ENCODE assay signal across 9 cellular contexts in the genomic region with DNA sequence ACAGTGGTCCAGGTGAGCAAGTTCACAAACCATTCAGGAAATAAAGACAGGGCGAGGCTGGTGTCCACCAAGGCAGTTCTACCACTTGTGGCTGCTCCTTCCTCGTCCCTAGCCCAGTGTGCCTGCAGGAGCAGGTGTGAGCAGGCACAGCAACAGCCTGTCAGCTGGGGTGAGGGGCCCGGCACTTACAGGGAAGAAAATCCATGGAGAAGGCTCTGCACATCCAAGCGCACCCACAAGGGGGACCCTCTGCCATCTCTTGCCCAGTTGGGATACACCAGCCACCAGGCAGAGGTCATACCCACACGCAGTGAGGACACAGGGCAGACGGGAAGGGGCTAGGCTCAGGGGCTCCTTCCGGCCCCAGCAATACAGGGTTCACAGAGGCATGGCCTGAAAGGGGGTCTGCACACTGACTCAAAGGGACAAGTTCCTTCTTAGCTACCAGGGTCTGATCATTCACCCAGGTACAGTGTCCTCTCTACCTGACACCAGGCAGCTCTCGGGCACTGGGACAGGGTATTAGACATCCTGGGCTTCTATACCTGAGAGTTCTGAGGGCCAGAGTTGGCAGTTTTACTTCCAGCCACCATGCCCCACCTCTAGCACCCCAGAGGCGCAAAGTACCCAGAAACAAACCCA. TPM values are rescaled to one million over a fixed set of nuclear protein-coding genes. Genes with fewer than 3 reads are reported as not detected.
DNase-seq lines count a peak whose midpoint lies in the region; ATAC-seq, FAIRE-seq and TF ChIP-seq lines count a peak whose summit lies in the region.
"Had no signal": no experiment of that assay in that cellular context is flagged by ENCODE, and none has a peak within 500 bp of the region (broad histone marks: within the 10 kb centered on the region; RNA-seq: fewer than 3 reads in every experiment).

No MANE protein-coding gene starts in this region.

- no peak overlapping the region for H3K27ac Mint-ChIP-seq in MCF 10A (ENCODE audit: low read depth, unreplicated experiment)

- in situ Hi-C loops in G401 (cut with HindIII; ENCODE audit: low sequenced_read_pairs) = loop anchor here (25.0 kb wide), 1 partner anchor 176 kb away; the partner anchor contains the start of gene NUDT16L1

- intact Hi-C loops in MCF 10A (cut with micrococcal nuclease) = no loop called here
- intact Hi-C loops in testis (cut with DNase I; ENCODE audit: low total_unique reads) = no loop called here

- H3K4me2 ChIP-seq in A549 = no peak overlapping the region
- no peak overlapping the region for H3K4me2 ChIP-seq in keratinocyte (ENCODE audit: control insufficient read depth, extremely low read depth, insufficient read depth, low read depth, low read length)

- TF ChIP-seq RAD21 in A549 (conservative IDR thresholded peaks at IDR 0.05 in 1 of 2, IDR thresholded peaks at IDR 0.05 in 1 of 2) = peak; percentile 52 to 56

- FAIRE-seq in A549 (lab: Jason Lieb, UNC) = peak; percentile 28
- no peak for FAIRE-seq in keratinocyte (lab: Jason Lieb, UNC)
- FAIRE-seq: endometrium had no signal

- H2AFZ ChIP-seq in keratinocyte (ENCODE audit: control insufficient read depth, low read length) = no peak overlapping the region

- H3K4me3 ChIP-seq in A549 = no peak overlapping the region
- no peak overlapping the region for H3K4me3 ChIP-seq in keratinocyte (ENCODE audit: control insufficient read depth in 2 of 3, extremely low read depth in 1 of 3, insufficient read depth in 2 of 3, low read depth in 1 of 3, low read length in 3 of 3)
- no peak overlapping the region for H3K4me3 ChIP-seq in testis

- TF ChIP-seq EP300 in A549 (IDR thresholded peaks at IDR 0.05) = no peak

- no peaks in the 10 kb centered on the region for H3K9me1 ChIP-seq in keratinocyte (ENCODE audit: control insufficient read depth, extremely low read depth, insufficient read depth, low read length)

- H3K4me1 ChIP-seq in A549 (no peaks in the 10 kb centered on the region), keratinocyte (ENCODE audit: control insufficient read depth, extremely low read depth, insufficient read depth, low read length) (peaks cover 1% of the 10 kb centered on the region), testis (peaks cover 13% of the 10 kb centered on the region)

- POLR2A ChIA-PET in A549 (lab: Yijun Ruan, JAX) = no interaction called here
- POLR2A ChIA-PET in MCF 10A (lab: Yijun Ruan, JAX) = interaction anchor here (1.8 kb wide), 1 partner anchor 36 kb away, joined by 5 read pairs; no protein-coding TSS in a partner anchor

- H3K9me3 Mint-ChIP-seq in MCF 10A (ENCODE audit: unreplicated experiment) = no peaks in the 10 kb centered on the region

- peaks cover 50 to 53% of the 10 kb centered on the region in 2 experiments for H3K36me3 ChIP-seq in keratinocyte (ENCODE audit: control insufficient read depth in 2 of 2, extremely low read depth in 1 of 2, insufficient read depth in 2 of 2, low read length in 2 of 2)
- H3K36me3 ChIP-seq in testis (ENCODE audit: low read depth, missing control alignments) = no peaks in the 10 kb centered on the region

- H3K4me3 Mint-ChIP-seq in MCF 10A (ENCODE audit: unreplicated experiment) = no peak overlapping the region

- TSS peak; percentile 16 for BruUV-seq in MCF 10A (replicated peaks; lab: Mats Ljungman, UMichigan)

- peak; percentile 89 to 94 for ATAC-seq in A549
- ATAC-seq in HG03442 (IDR thresholded peaks at IDR 0.05; ENCODE audit: unreplicated experiment) = no peak
- no peak for ATAC-seq in HG02610 (IDR thresholded peaks at IDR 0.05; ENCODE audit: unreplicated experiment)

- peaks cover 5% of the 10 kb centered on the region for H4K20me1 ChIP-seq in keratinocyte (ENCODE audit: control insufficient read depth, extremely low read depth, insufficient read depth, low read length)

- H3K36me3 Mint-ChIP-seq in MCF 10A (ENCODE audit: insufficient read depth, unreplicated experiment) = peaks cover 35% of the 10 kb centered on the region

- TF ChIP-seq CTCF in A549 (IDR thresholded peaks at IDR 0.05) (peak; percentile 49), MCF 10A (IDR thresholded peaks at IDR 0.05; ENCODE audit: unreplicated experiment) (peak; percentile 49), keratinocyte (optimal IDR thresholded peaks at IDR 0.05 in 1 of 3, IDR thresholded peaks at IDR 0.05 in 1 of 3, conservative IDR thresholded peaks at IDR 0.05 in 1 of 3; ENCODE audit: extremely low read depth in 1 of 3, insufficient read depth in 2 of 3, low read length in 3 of 3) (peak; percentile 67 to 70 (median 68)), testis (IDR thresholded peaks at IDR 0.05) (peak; percentile 37 to 46 (median 42))

- 52% methylated on average over 7 of the region's 9 CpGs for WGBS in A549 (ENCODE audit: missing lambda C conversion rate)
- 75 to 87% methylated on average over 8 to 9 of the region's 9 CpGs for WGBS in testis, 2 donors

- TF ChIP-seq POLR2A in A549 (IDR thresholded peaks at IDR 0.05; ENCODE audit: low read length) (no peak), testis (IDR thresholded peaks at IDR 0.05) (no peak)

- CTCF ChIA-PET in A549 (lab: Yijun Ruan, JAX) = interaction anchor here (0.5 to 18.0 kb wide), 18 partner anchors 9 to 445 kb away, joined by 3 to 301 read pairs (median 4); partner anchors contain the start of genes CDIP1, MGRN1 and NMRAL1
- CTCF ChIA-PET in MCF 10A (lab: Yijun Ruan, JAX) = interaction anchor here (0.6 to 8.9 kb wide), 5 partner anchors 11 to 74 kb away, joined by 3 to 86 read pairs (median 5); no protein-coding TSS in a partner anchor

- H3K9ac ChIP-seq in keratinocyte (ENCODE audit: control insufficient read depth, extremely low read depth, insufficient read depth, low read length) = no peak overlapping the region

- H3K27me3 ChIP-seq in keratinocyte (ENCODE audit: control insufficient read depth, extremely low read depth, insufficient read depth, low read length) = no peaks in the 10 kb centered on the region
- H3K27me3 ChIP-seq in testis = no peaks in the 10 kb centered on the region

- H3K9me3 ChIP-seq in A549 = no peaks in the 10 kb centered on the region
- no peaks in the 10 kb centered on the region for H3K9me3 ChIP-seq in keratinocyte (ENCODE audit: control insufficient read depth, low read depth, low read length)
- no peaks in the 10 kb centered on the region for H3K9me3 ChIP-seq in testis

- DNase-seq in A549 (ENCODE audit: low read depth in 1 of 2, low spot score in 1 of 2) (peak; percentile 71 to 80), G401 (ENCODE audit: low spot score) (peak; percentile 76), NCI-H345 treated with DMSO at 0.1 percent for 48 hours (lab: John Stamatoyannopoulos, UW; ENCODE audit: unreplicated experiment) (peak; percentile 5), MCF 10A (ENCODE audit: unreplicated experiment) (peak; percentile 32), keratinocyte (ENCODE audit: low read depth, low spot score) (no peak), testis (peak; percentile 76)

- dilution Hi-C loops in keratinocyte (cut with MboI; ENCODE audit: extremely low pct_ligation_motif_present, low sequenced_read_pairs) = no loop called here

- H3K27ac ChIP-seq in A549 = no peak overlapping the region
- no peak overlapping the region for H3K27ac ChIP-seq in keratinocyte (ENCODE audit: control insufficient read depth, insufficient read depth, low read length)
- no peak overlapping the region for H3K27ac ChIP-seq in testis

- H3K79me2 ChIP-seq in keratinocyte (ENCODE audit: control insufficient read depth, insufficient read depth, low read length) = peaks cover 34% of the 10 kb centered on the region

- no peaks in the 10 kb centered on the region for H3K27me3 Mint-ChIP-seq in MCF 10A (ENCODE audit: insufficient read depth, unreplicated experiment)

- H3K4me1 Mint-ChIP-seq in MCF 10A (ENCODE audit: insufficient read depth, unreplicated experiment) = no peaks in the 10 kb centered on the region

RNA-seq across cellular contexts. Expression of gene CDIP1, which starts 27.0 kb away (rescaled TPM):
- polyA plus RNA-seq in A549 (2011; rRNA removed) = 3.7 and 4.4 TPM in 2 replicates
- polyA plus RNA-seq in A549 (2012; cell fraction: cytosol; rRNA removed) = 5.0 and 6.2 TPM in 2 replicates
- polyA plus RNA-seq in A549 (2012; cell fraction: nucleus; rRNA removed) = 5.3 TPM in 2 replicates
- polyA plus RNA-seq in A549 (2017; fragmentation: RNase III; extraction: RNeasy Plus Mini Kit Qiagen cat#74134 plus additional on column Dnase treatment) = 7.8 to 8.4 TPM (median 8.3 TPM) in 3 replicates
- 2.6 and 3.7 TPM in 2 replicates for polyA minus RNA-seq in A549 (2011; rRNA and poly(A)+ RNA removed)
- total RNA-seq in G401 (2014; rRNA removed; shearing (Covaris generic)) = 12.4 and 17.2 TPM in 2 replicates
- 6.0 and 8.0 TPM in 2 replicates for total RNA-seq in MCF 10A (2022)
- polyA plus RNA-seq in keratinocyte = 19.8 to 39.4 TPM (median 23.1 TPM) in 3 replicates
- polyA plus RNA-seq in keratinocyte (2011; ENCODE audit: low read depth) = 14.2 TPM
- 32.0 and 47.0 TPM in 2 replicates for polyA plus RNA-seq in keratinocyte (2011; cell fraction: cytosol; rRNA removed)
- 53.3 and 59.5 TPM in 2 replicates for polyA plus RNA-seq in keratinocyte (2011; cell fraction: nucleus; rRNA removed)
- 48.9 and 50.3 TPM in 2 replicates for polyA plus RNA-seq in keratinocyte (2012; ENCODE audit: low replicate concordance)
- polyA minus RNA-seq in keratinocyte = 22.5 to 58.5 TPM (median 24.5 TPM) in 3 replicates
- polyA minus RNA-seq in keratinocyte (2011; cell fraction: cytosol; rRNA and poly(A)+ RNA removed) = 25.5 TPM
- 14.0 and 17.0 TPM in 2 replicates for polyA minus RNA-seq in keratinocyte (2011; cell fraction: nucleus; rRNA and poly(A)+ RNA removed)
- 10 to 100 TPM; 32.0 to 34.0 TPM for total RNA-seq in testis
- 34.7 TPM for polyA plus RNA-seq in testis (ENCODE audit: insufficient read depth, low read depth, low replicate concordance)

RNA-seq across cellular contexts. Expression of gene HMOX2, which starts 35.4 kb away (rescaled TPM):
- polyA plus RNA-seq in A549 (2011; rRNA removed) (35.4 and 37.3 TPM in 2 replicates), A549 (2017; fragmentation: RNase III; extraction: RNeasy Plus Mini Kit Qiagen cat#74134 plus additional on column Dnase treatment) (47.7 to 49.6 TPM (median 49.5 TPM) in 3 replicates), keratinocyte (165 to 180 TPM (median 167 TPM) in 3 replicates), testis (ENCODE audit: insufficient read depth, low read depth, low replicate concordance) (216 TPM)
- 65.7 and 69.4 TPM in 2 replicates for polyA plus RNA-seq in A549 (2012; cell fraction: cytosol; rRNA removed)
- 54.9 and 55.2 TPM in 2 replicates for polyA plus RNA-seq in A549 (2012; cell fraction: nucleus; rRNA removed)
- 30.2 and 35.8 TPM in 2 replicates for polyA minus RNA-seq in A549 (2011; rRNA and poly(A)+ RNA removed)
- 94.3 and 99.9 TPM in 2 replicates for total RNA-seq in G401 (2014; rRNA removed; shearing (Covaris generic))
- total RNA-seq in MCF 10A (2022) (60.4 and 65.6 TPM in 2 replicates), testis (10 to 100 TPM; 67.3 to 92.0 TPM)
- polyA plus RNA-seq in keratinocyte (2011; ENCODE audit: low read depth) = 98.5 TPM
- 174 and 210 TPM in 2 replicates for polyA plus RNA-seq in keratinocyte (2011; cell fraction: cytosol; rRNA removed)
- 145 and 174 TPM in 2 replicates for polyA plus RNA-seq in keratinocyte (2011; cell fraction: nucleus; rRNA removed)
- 83.3 and 181 TPM in 2 replicates for polyA plus RNA-seq in keratinocyte (2012; ENCODE audit: low replicate concordance)
- polyA minus RNA-seq in keratinocyte = 128 to 183 TPM (median 160 TPM) in 3 replicates
- 90.9 TPM for polyA minus RNA-seq in keratinocyte (2011; cell fraction: cytosol; rRNA and poly(A)+ RNA removed)
- polyA minus RNA-seq in keratinocyte (2011; cell fraction: nucleus; rRNA and poly(A)+ RNA removed) = 43.6 and 56.9 TPM in 2 replicates

RNA-seq across cellular contexts. Expression of gene NMRAL1, which starts 37.1 kb away (rescaled TPM):
- 36.3 and 36.4 TPM in 2 replicates for polyA plus RNA-seq in A549 (2011; rRNA removed)
- 77.1 and 78.5 TPM in 2 replicates for polyA plus RNA-seq in A549 (2012; cell fraction: cytosol; rRNA removed)
- 83.5 and 111 TPM in 2 replicates for polyA plus RNA-seq in A549 (2012; cell fraction: nucleus; rRNA removed)
- polyA plus RNA-seq in A549 (2017; fragmentation: RNase III; extraction: RNeasy Plus Mini Kit Qiagen cat#74134 plus additional on column Dnase treatment) = 47.4 to 55.8 TPM (median 48.8 TPM) in 3 replicates
- 54.9 and 55.1 TPM in 2 replicates for polyA minus RNA-seq in A549 (2011; rRNA and poly(A)+ RNA removed)
- 166 and 212 TPM in 2 replicates for total RNA-seq in G401 (2014; rRNA removed; shearing (Covaris generic))
- 41.2 and 48.6 TPM in 2 replicates for total RNA-seq in MCF 10A (2022)
- 39.5 to 61.6 TPM (median 48.7 TPM) in 3 replicates for polyA plus RNA-seq in keratinocyte
- 22.0 TPM for polyA plus RNA-seq in keratinocyte (2011; ENCODE audit: low read depth)
- 60.7 and 94.2 TPM in 2 replicates for polyA plus RNA-seq in keratinocyte (2011; cell fraction: cytosol; rRNA removed)
- 60.8 and 80.8 TPM in 2 replicates for polyA plus RNA-seq in keratinocyte (2011; cell fraction: nucleus; rRNA removed)
- 25.5 and 55.0 TPM in 2 replicates for polyA plus RNA-seq in keratinocyte (2012; ENCODE audit: low replicate concordance)
- polyA minus RNA-seq in keratinocyte = 52.5 to 75.8 TPM (median 55.4 TPM) in 3 replicates
- 64.5 TPM for polyA minus RNA-seq in keratinocyte (2011; cell fraction: cytosol; rRNA and poly(A)+ RNA removed)
- polyA minus RNA-seq in keratinocyte (2011; cell fraction: nucleus; rRNA and poly(A)+ RNA removed) = 18.3 and 21.3 TPM in 2 replicates
- total RNA-seq in testis = 10 to 100 TPM; 24.3 to 31.7 TPM
- polyA plus RNA-seq in testis (ENCODE audit: insufficient read depth, low read depth, low replicate concordance) = 27.7 TPM

RNA-seq across cellular contexts. Expression of gene C16orf96, which starts 44.6 kb away (rescaled TPM):
- polyA plus RNA-seq in A549 (2011; rRNA removed) = 0.03 TPM in 1 of 2 replicates, not detected in the other
- 0.01 TPM in 2 replicates for polyA plus RNA-seq in A549 (2012; cell fraction: cytosol; rRNA removed)
- 0.02 and 0.04 TPM in 2 replicates for polyA plus RNA-seq in A549 (2012; cell fraction: nucleus; rRNA removed)
- 0.01 to 0.03 TPM in 2 of 3 replicates, not detected in the other for polyA plus RNA-seq in A549 (2017; fragmentation: RNase III; extraction: RNeasy Plus Mini Kit Qiagen cat#74134 plus additional on column Dnase treatment)
- polyA minus RNA-seq in A549 (2011; rRNA and poly(A)+ RNA removed) = not detected in 2 replicates
- 0.17 TPM in 1 of 2 replicates, not detected in the other for total RNA-seq in G401 (2014; rRNA removed; shearing (Covaris generic))
- total RNA-seq in MCF 10A (2022) = not detected in 2 replicates
- not detected in 3 replicates for polyA plus RNA-seq in keratinocyte
- polyA plus RNA-seq in keratinocyte (2011; ENCODE audit: low read depth) = 0.06 TPM
- not detected in 2 replicates for polyA plus RNA-seq in keratinocyte (2011; cell fraction: cytosol; rRNA removed)
- 0.07 TPM in 1 of 2 replicates, not detected in the other for polyA plus RNA-seq in keratinocyte (2011; cell fraction: nucleus; rRNA removed)
- polyA plus RNA-seq in keratinocyte (2012; ENCODE audit: low replicate concordance) = 0.04 TPM in 1 of 2 replicates, not detected in the other
- not detected in 3 replicates for polyA minus RNA-seq in keratinocyte
- polyA minus RNA-seq in keratinocyte (2011; cell fraction: cytosol; rRNA and poly(A)+ RNA removed) = not detected
- not detected in 2 replicates for polyA minus RNA-seq in keratinocyte (2011; cell fraction: nucleus; rRNA and poly(A)+ RNA removed)
- 10 to 100 TPM; 10.3 to 15.1 TPM for total RNA-seq in testis
- polyA plus RNA-seq in testis (ENCODE audit: insufficient read depth, low read depth, low replicate concordance) = 19.8 TPM

Comparison
In these comparisons a context has a peak if more than half of its experiments do, and no peak if none do; other contexts are left out.
1. ATAC-seq: peak in A549 (2 of 2); none in HG03442 (single experiment) and HG02610 (single experiment).
2. Peak in every context shown above with its lines, with median percentiles within 50 percentile points of each other: CTCF ChIP-seq.